In genomic region chr13:46389985-46390384, GRCh38 we compare ENCODE assay signal across 8 cellular contexts. TPM values are rescaled to one million over a fixed set of nuclear protein-coding genes. Genes with fewer than 3 reads are reported as not detected.
DNase-seq lines count a peak whose midpoint lies in the region; ATAC-seq, FAIRE-seq and TF ChIP-seq lines count a peak whose summit lies in the region.

No MANE protein-coding gene starts in this region.

- no peak overlapping the region for H3K23ac ChIP-seq in H1 (ENCODE audit: insufficient read length)

- no peak overlapping the region for H4K91ac ChIP-seq in H1 (replicated peaks; ENCODE audit: insufficient read length, low read length)

- H2AFZ ChIP-seq in H1 (ENCODE audit: low read length), result peak overlapping the region; percentile 96; the same call in 1 of the 2 replicates

- H3K79me1 ChIP-seq in H1 (ENCODE audit: low read depth, low read length), result no peaks in the 10 kb centered on the region

- H3K4me2 ChIP-seq in H1 (ENCODE audit: insufficient read depth in 1 of 2, low read depth in 2 of 2, low read length in 2 of 2), result no peak overlapping the region; a peak in 1 of 4 replicates

- no peak overlapping the region for H3K4ac ChIP-seq in H1 (replicated peaks; ENCODE audit: insufficient read length, low read depth, low read length)

- H3K18ac ChIP-seq in H1 (ENCODE audit: extremely low read depth, low read length), result no peak overlapping the region

- no peaks in the 10 kb centered on the region for H3K9me3 ChIP-seq in H1 (ENCODE audit: insufficient read depth in 2 of 2, low read depth in 1 of 2, low read length in 1 of 2)

- H3K9me3 Mint-ChIP-seq in progenitor cell of endocrine pancreas (ENCODE audit: low read depth), result no peaks in the 10 kb centered on the region

- H3K9ac ChIP-seq in H1 (replicated peaks in 1 of 4; ENCODE audit: extremely low read depth in 1 of 4, low read depth in 3 of 4, low read length in 3 of 4), result no peak overlapping the region

- no peak for TF ChIP-seq RAD21 in H1 (IDR thresholded peaks at IDR 0.05 in 1 of 2, conservative IDR thresholded peaks at IDR 0.05 in 1 of 2; ENCODE audit: low read depth in 2 of 2, low read length in 2 of 2)

- H3K27ac ChIP-seq in H1 (ENCODE audit: low read depth, low read length), result no peak overlapping the region

- H2AK5ac ChIP-seq in H1 (ENCODE audit: low read depth, low read length), result no peak overlapping the region

- no peak overlapping the region for H3K56ac ChIP-seq in H1 (replicated peaks; ENCODE audit: insufficient read length, low read depth, low read length)

- TF ChIP-seq EP300 in H1 (IDR thresholded peaks at IDR 0.05; ENCODE audit: borderline replicate concordance in 1 of 2, low read depth in 2 of 2, low read length in 2 of 2), result no peak

- FAIRE-seq in H1 (lab: Jason Lieb, UNC) (no peak), RCC 7860 (lab: Jason Lieb, UNC) (no peak)

- CTCF ChIA-PET in H1 (lab: Charles Lee; ENCODE audit: partially characterized antibody), result no interaction called here

- H4K20me1 ChIP-seq in H1 (replicated peaks in 1 of 2; ENCODE audit: control insufficient read depth in 1 of 2, insufficient read depth in 2 of 2, low read length in 2 of 2), result peaks cover 0 to under 1% of the 10 kb centered on the region in 2 experiments

- peaks cover 2 to 18% (median 8%) of the 10 kb centered on the region in 4 experiments; a peak in 5 of 7 replicates for H3K4me1 ChIP-seq in H1 (replicated peaks in 1 of 4; ENCODE audit: control insufficient read depth in 3 of 4, insufficient read depth in 4 of 4, low read length in 3 of 4)

- H4K5ac ChIP-seq in H1 (ENCODE audit: insufficient read length, low read depth, low read length), result no peak overlapping the region

- no peaks in the 10 kb centered on the region for H3K36me3 ChIP-seq in H1 (ENCODE audit: control insufficient read depth in 2 of 4, insufficient read depth in 4 of 4, low read length in 3 of 4)

- TF ChIP-seq CTCF in H1 (IDR thresholded peaks at IDR 0.05; ENCODE audit: control extremely low read depth in 1 of 3, insufficient read depth in 1 of 3, low read depth in 1 of 3, low read length in 3 of 3), result no peak
- TF ChIP-seq CTCF in progenitor cell of endocrine pancreas (IDR thresholded peaks at IDR 0.05; ENCODE audit: unreplicated experiment), result no peak

- peak overlapping the region; percentile 51 for H3K27ac Mint-ChIP-seq in progenitor cell of endocrine pancreas

- no peak overlapping the region for H3K14ac ChIP-seq in H1 (ENCODE audit: insufficient read length)

- H2BK15ac ChIP-seq in H1 (ENCODE audit: low read length), result no peak overlapping the region

- POLR2A ChIA-PET in H1 (lab: Charles Lee; ENCODE audit: partially characterized antibody), result no interaction called here

- H3K23me2 ChIP-seq in H1 (ENCODE audit: low read depth, low read length), result peaks cover 11% of the 10 kb centered on the region

- no peaks in the 10 kb centered on the region for H3K36me3 Mint-ChIP-seq in progenitor cell of endocrine pancreas (ENCODE audit: insufficient read depth)

- peak; percentile 82 for DNase-seq in NOMO-1 treated with DMSO at 0.1 percent for 48 hours (lab: John Stamatoyannopoulos, UW; ENCODE audit: unreplicated experiment)
- DNase-seq in H1 (ENCODE audit: low read depth in 1 of 2, low spot score in 2 of 2), result no peak
- DNase-seq in progenitor cell of endocrine pancreas (ENCODE audit: low spot score, unreplicated experiment), result no peak
- no peak for DNase-seq in iPS-NIHi11 (ENCODE audit: low spot score)
- no peak for DNase-seq in NCI-H2171 (lab: John Stamatoyannopoulos, UW)
- DNase-seq in RCC 7860 (ENCODE audit: low spot score), result no peak

- no peak overlapping the region for H2BK120ac ChIP-seq in H1 (replicated peaks; ENCODE audit: low read depth, low read length)

- no peak overlapping the region for H4K8ac ChIP-seq in H1 (ENCODE audit: extremely low read depth, insufficient read depth, low read length)

- peaks cover 5 to 29% (median 23%) of the 10 kb centered on the region in 4 experiments for H3K27me3 ChIP-seq in H1 (replicated peaks in 1 of 4; ENCODE audit: control insufficient read depth in 3 of 4, extremely low read depth in 1 of 4, insufficient read depth in 3 of 4, low read length in 3 of 4)

- no peak overlapping the region for H3K4me3 ChIP-seq in H1 (ENCODE audit: extremely low read depth in 1 of 4, insufficient read depth in 2 of 4, low read depth in 3 of 4, low read length in 4 of 4)

- no peaks in the 10 kb centered on the region for H3K79me2 ChIP-seq in H1 (ENCODE audit: control insufficient read depth in 1 of 2, insufficient read depth in 2 of 2, low read length in 2 of 2)

- no peak for TF ChIP-seq POLR2A in H1 (IDR thresholded peaks at IDR 0.05; ENCODE audit: control extremely low read depth in 1 of 2, low read depth in 2 of 2, low read length in 2 of 2)

- peaks cover 57% of the 10 kb centered on the region for H3K27me3 Mint-ChIP-seq in progenitor cell of endocrine pancreas

- H2BK12ac ChIP-seq in H1 (ENCODE audit: low read depth, low read length), result no peak overlapping the region

- no peak overlapping the region for H2BK5ac ChIP-seq in H1 (ENCODE audit: low read depth, low read length)

- WGBS in H1 (ENCODE audit: extremely low coverage in 1 of 2, insufficient coverage in 1 of 2, insufficient read length in 1 of 2, insufficient replicate concordance in 2 of 2, low coverage in 1 of 2, low lambda C conversion rate in 2 of 2, missing lambda C conversion rate in 1 of 2), 2 experiments, result 82% methylated on average over 2 of the region's 2 CpGs; no CpG with 5 or more reads in 1 of the 2 experiments

- no peak overlapping the region for H2BK20ac ChIP-seq in H1 (ENCODE audit: low read length)

- ATAC-seq in GM18858 (IDR thresholded peaks at IDR 0.05; ENCODE audit: unreplicated experiment) (peak; percentile 49), HG02642 (IDR thresholded peaks at IDR 0.05; ENCODE audit: poor library complexity, unreplicated experiment) (peak; percentile 50)

- H3K4me3 Mint-ChIP-seq in progenitor cell of endocrine pancreas (ENCODE audit: low read depth), result peak overlapping the region; percentile 24

- peaks cover 12% of the 10 kb centered on the region for H3K4me1 Mint-ChIP-seq in progenitor cell of endocrine pancreas (ENCODE audit: low read depth)

TF ChIP-seq in H1, 55 proteins besides CTCF, POLR2A, EP300 and RAD21:
- TF ChIP-seq SP2 (IDR thresholded peaks at IDR 0.05; ENCODE audit: low read length), result no peak
- TF ChIP-seq ASH2L (IDR thresholded peaks at IDR 0.05; ENCODE audit: low read length), result no peak
- no peak for TF ChIP-seq USF2 (IDR thresholded peaks at IDR 0.05; ENCODE audit: low read length)
- no peak for TF ChIP-seq HDAC6 (IDR thresholded peaks at IDR 0.05; ENCODE audit: low read depth, low read length)
- no peak for TF ChIP-seq NRF1 (IDR thresholded peaks at IDR 0.05; ENCODE audit: low read depth, low read length)
- TF ChIP-seq CEBPB (IDR thresholded peaks at IDR 0.05; ENCODE audit: low read depth, low read length), result no peak

RNA-seq across cellular contexts. Expression of gene RUBCNL, which starts 2.9 kb away (rescaled TPM):
- total RNA-seq in H1 (2021; fragmentation: NEBNext Ultra II Directional; extraction: Animal tissue kit (Norgen Biotek cat#: 25700)), result 4.9 and 7.2 TPM in 2 replicates
- 2.6 and 4.2 TPM in 2 replicates for polyA plus RNA-seq in H1 (2011; rRNA removed)
- 3.3 TPM for polyA plus RNA-seq in H1 (2011; cell fraction: cytosol; rRNA removed)
- polyA plus RNA-seq in H1 (2011; cell fraction: nucleus; rRNA removed), result 7.0 TPM
- polyA plus RNA-seq in H1 (2012, experiment 1 of 2), result 2.5 to 4.4 TPM (median 3.6 TPM) in 4 replicates
- 0.68 TPM for polyA plus RNA-seq in H1 (2012, experiment 2 of 2)
- 2.4 TPM for polyA plus RNA-seq in H1 (2013, experiment 1 of 2)
- polyA plus RNA-seq in H1 (2013, experiment 2 of 2), result 1.9 TPM
- polyA minus RNA-seq in H1 (2011; rRNA and poly(A)+ RNA removed), result 9.0 and 17.5 TPM in 2 replicates
- 4.1 TPM for polyA minus RNA-seq in H1 (2011; cell fraction: cytosol; rRNA and poly(A)+ RNA removed)
- 5.4 TPM for polyA minus RNA-seq in H1 (2011; cell fraction: nucleus; rRNA and poly(A)+ RNA removed)
- 1.4 and 2.1 TPM in 2 replicates for total RNA-seq in progenitor cell of endocrine pancreas
